Comparison of ENCODE assay signal across 27 cellular contexts in genomic region chr10:70950062-70950461, GRCh38.
"Had no signal": no experiment of that assay in that cellular context is flagged by ENCODE, and none has a peak within 500 bp of the region (broad histone marks: within the 10 kb centered on the region; RNA-seq: fewer than 3 reads in every experiment).

No MANE protein-coding gene starts in this region.

- H3K4me3 Mint-ChIP-seq: activated CD4-positive, alpha-beta T cell treated with anti-CD3 and anti-CD28 coated beads, Interleukin-2, amount 10 ng/mL, durations not matched to agents 24 days and 14 days; activated CD8-positive, alpha-beta T cell treated with anti-CD3 and anti-CD28 coated beads for 36 hours; activated naive CD8-positive, alpha-beta T cell treated with anti-CD3 and anti-CD28 coated beads for 36 hours; activated T-cell treated with anti-CD3 and anti-CD28 coated beads, Interleukin-2, amount 50 U/mL, for 72 hours; activated T-helper 17 cell treated with anti-CD3 and anti-CD28 coated beads, Interleukin-2, amount 50 U/mL, for 72 hours; T-helper 1 cell treated with Interleukin-12 subunit alpha and Interleukin-12 subunit beta and Interleukin-4 antibody, amounts not matched to agents 30 μg/mL and 1 μg/mL, for 36 hours; T-helper 2 cell treated with Interferon-gamma antibody and Interleukin-4, amounts not matched to agents 5 μg/mL and 100 μg/mL, for 36 hours had no signal

- H3K36me3 ChIP-seq: brain microvascular endothelial cell, MG63, Peyer's patch had no signal

- FAIRE-seq: TTC549 had no signal

- H3K27me3 Mint-ChIP-seq: activated CD8-positive, alpha-beta T cell treated with anti-CD3 and anti-CD28 coated beads for 36 hours; activated naive CD8-positive, alpha-beta T cell treated with anti-CD3 and anti-CD28 coated beads for 36 hours had no signal

- H3K4me1 Mint-ChIP-seq: activated CD4-positive, alpha-beta T cell treated with anti-CD3 and anti-CD28 coated beads, Interleukin-2, amount 10 ng/mL, durations not matched to agents 24 days and 14 days; activated naive CD8-positive, alpha-beta T cell treated with anti-CD3 and anti-CD28 coated beads for 36 hours; activated T-helper 17 cell treated with anti-CD3 and anti-CD28 coated beads, Interleukin-2, amount 50 U/mL, for 72 hours had no signal

- H3K9me3 ChIP-seq: MG63, Peyer's patch had no signal

- H3K36me3 Mint-ChIP-seq: activated naive CD8-positive, alpha-beta T cell treated with anti-CD3 and anti-CD28 coated beads for 36 hours had no signal

- H3K4me3 ChIP-seq: MG63, Peyer's patch had no signal

- H3K4me1 ChIP-seq: Peyer's patch had no signal

- H3K27ac Mint-ChIP-seq: activated CD4-positive, alpha-beta T cell treated with anti-CD3 and anti-CD28 coated beads, Interleukin-2, amount 10 ng/mL, durations not matched to agents 24 days and 14 days; activated CD8-positive, alpha-beta T cell treated with anti-CD3 and anti-CD28 coated beads for 36 hours; activated naive CD8-positive, alpha-beta T cell treated with anti-CD3 and anti-CD28 coated beads for 36 hours; activated T-cell treated with anti-CD3 and anti-CD28 coated beads, Interleukin-2, amount 50 U/mL, for 72 hours; activated T-helper 17 cell treated with anti-CD3 and anti-CD28 coated beads, Interleukin-2, amount 50 U/mL, for 72 hours; T-helper 1 cell treated with Interleukin-12 subunit alpha and Interleukin-12 subunit beta and Interleukin-4 antibody, amounts not matched to agents 30 μg/mL and 1 μg/mL, for 36 hours; T-helper 2 cell treated with Interferon-gamma antibody and Interleukin-4, amounts not matched to agents 5 μg/mL and 100 μg/mL, for 36 hours had no signal

- DNase-seq: activated CD4-positive, alpha-beta T cell treated with anti-CD3 and anti-CD28 coated beads, Interleukin-2, amount 10 ng/mL, durations not matched to agents 24 days and 14 days; activated CD4-positive, alpha-beta T cell treated with anti-CD3 and anti-CD28 coated beads, Interleukin-2, amount 50 U/mL, for 4 hours; activated CD8-positive, alpha-beta T cell treated with anti-CD3 and anti-CD28 coated beads for 36 hours; activated effector memory CD4-positive, alpha-beta T cell treated with anti-CD3 and anti-CD28 coated beads, Interleukin-2, amount 50 U/mL, for 16 hours; activated naive CD4-positive, alpha-beta T cell; activated naive CD4-positive, alpha-beta T cell treated with anti-CD3 and anti-CD28 coated beads, Interleukin-2, amount 50 U/mL, for 16 hours; activated naive CD8-positive, alpha-beta T cell treated with anti-CD3 and anti-CD28 coated beads for 36 hours; activated T-cell treated with anti-CD3 and anti-CD28 coated beads, Interleukin-2, amount 50 U/mL, for 1 hour; activated T-cell treated with anti-CD3 and anti-CD28 coated beads, Interleukin-2, amount 50 U/mL, for 72 hours; amniotic stem cell; brain microvascular endothelial cell; central memory CD4-positive, alpha-beta T cell; Kasumi-1; MG63; NCI-H1092; NCI-H1436 treated with DMSO at 0.1 percent for 48 hours; NCI-H1694 treated with DMSO at 0.1 percent for 48 hours; NCI-H2029; NCI-H345; NCI-H524 treated with DMSO at 0.1 percent for 48 hours; RPMI8226; SIG-M5 had no signal

- H3K27ac ChIP-seq: brain microvascular endothelial cell, Peyer's patch had no signal

- ATAC-seq: activated CD8-positive, alpha-beta T cell treated with anti-CD3 and anti-CD28 coated beads for 36 hours; activated T-cell treated with anti-CD3 and anti-CD28 coated beads, Interleukin-2, amount 50 U/mL, for 72 hours; activated T-helper 17 cell treated with anti-CD3 and anti-CD28 coated beads, Interleukin-2, amount 50 U/mL, for 72 hours had no signal

- H3K27me3 ChIP-seq: MG63, Peyer's patch had no signal

- H3K9me3 Mint-ChIP-seq: activated CD4-positive, alpha-beta T cell treated with anti-CD3 and anti-CD28 coated beads, Interleukin-2, amount 10 ng/mL, durations not matched to agents 24 days and 14 days; activated CD8-positive, alpha-beta T cell treated with anti-CD3 and anti-CD28 coated beads for 36 hours; activated naive CD8-positive, alpha-beta T cell treated with anti-CD3 and anti-CD28 coated beads for 36 hours; activated T-cell treated with anti-CD3 and anti-CD28 coated beads, Interleukin-2, amount 50 U/mL, for 72 hours; activated T-helper 17 cell treated with anti-CD3 and anti-CD28 coated beads, Interleukin-2, amount 50 U/mL, for 72 hours; T-helper 1 cell treated with Interleukin-12 subunit alpha and Interleukin-12 subunit beta and Interleukin-4 antibody, amounts not matched to agents 30 μg/mL and 1 μg/mL, for 36 hours; T-helper 2 cell treated with Interferon-gamma antibody and Interleukin-4, amounts not matched to agents 5 μg/mL and 100 μg/mL, for 36 hours had no signal
